Comparison of ENCODE assay signal across 10 cellular contexts in the genomic region with DNA sequence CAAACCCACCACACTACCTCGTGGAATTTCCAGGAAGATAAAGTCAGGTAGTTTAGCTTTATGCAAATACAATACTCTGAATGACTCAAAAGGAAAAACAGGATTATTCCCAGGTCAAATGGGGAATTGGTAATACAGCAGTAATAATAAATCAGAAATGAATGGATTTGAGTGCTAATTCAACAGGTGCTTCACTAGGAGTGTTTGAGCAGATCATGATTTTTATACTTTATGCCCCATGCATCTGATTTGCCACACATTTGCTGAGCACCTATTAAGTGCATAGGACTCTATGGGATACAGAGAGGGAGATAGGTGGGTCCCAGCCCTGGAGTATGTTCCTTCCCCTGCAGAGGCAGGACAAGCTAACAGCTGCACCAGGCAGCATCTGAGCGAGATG.
"Had no signal": no experiment of that assay in that cellular context is flagged by ENCODE, and none has a peak within 500 bp of the region (broad histone marks: within the 10 kb centered on the region; RNA-seq: fewer than 3 reads in every experiment).

No MANE protein-coding gene starts in this region.

- H3K27ac Mint-ChIP-seq: H9, HFFc6 had no signal

- H3K36me3 ChIP-seq: HAP-1 had no signal

- ATAC-seq: HCT116 had no signal

- H3K4me1 Mint-ChIP-seq: H9 had no signal

- H3K9ac ChIP-seq: GM23248 had no signal

- H3K9me3 ChIP-seq: HAP-1 had no signal

- DNase-seq: GM23248, GOT3, H7, H9, HCEC 1CT, HFFc6 had no signal

- H3K4me3 ChIP-seq: GM23248, HAP-1 had no signal

- H3K4me3 Mint-ChIP-seq: H9, HFFc6 had no signal

- H3K4me1 ChIP-seq: HAP-1 had no signal

- H3K9me3 Mint-ChIP-seq: HFFc6 had no signal

- H2AFZ ChIP-seq: GM23248 had no signal

- H3K27ac ChIP-seq: GM23248 had no signal

- FAIRE-seq: H1, H54 had no signal
